In genomic region chr22:24592144-24592845, GRCh38 we compare ENCODE assay signal across 8 cellular contexts. TPM values are rescaled to one million over a fixed set of nuclear protein-coding genes. Genes with fewer than 3 reads are reported as not detected.
DNase-seq lines count a peak whose midpoint lies in the region; ATAC-seq and TF ChIP-seq lines count a peak whose summit lies in the region.

No MANE protein-coding gene starts in this region.

- no peak for TF ChIP-seq POLR2A in IMR-90 (IDR thresholded peaks at IDR 0.05; ENCODE audit: low read depth, low read length)
- TF ChIP-seq POLR2A in suprapubic skin (IDR thresholded peaks at IDR 0.05) = no peak

- TF ChIP-seq CTCF in GM12865 (IDR thresholded peaks at IDR 0.05; ENCODE audit: insufficient read depth, low read depth, low read length, missing control alignments) (no peak), IMR-90 (conservative IDR thresholded peaks at IDR 0.05; ENCODE audit: low read depth, low read length) (no peak), left lung (IDR thresholded peaks at IDR 0.05) (no peak), suprapubic skin (IDR thresholded peaks at IDR 0.05) (no peak)

- H2BK5ac ChIP-seq in IMR-90 (ENCODE audit: low read depth, low read length, poor library complexity, severe bottlenecking) = peak overlapping the region; percentile 8

- H3K9me3 ChIP-seq in IMR-90 (ENCODE audit: control insufficient read depth, insufficient read depth, low read length) (no peaks in the 10 kb centered on the region), left lung (no peaks in the 10 kb centered on the region), suprapubic skin (no peaks in the 10 kb centered on the region)

- peak overlapping the region; percentile 66 for H3K14ac ChIP-seq in IMR-90 (replicated peaks; ENCODE audit: low read depth, low read length)

- H3K27me3 ChIP-seq in IMR-90 (ENCODE audit: control insufficient read depth, insufficient read depth, low read length) (no peaks in the 10 kb centered on the region), left lung (no peaks in the 10 kb centered on the region), suprapubic skin (no peaks in the 10 kb centered on the region)

- peak overlapping the region; percentile 72 for H4K91ac ChIP-seq in IMR-90 (ENCODE audit: insufficient read depth, low read depth, low read length)

- peak; percentile 18 for DNase-seq in GM12865 (ENCODE audit: low read depth)
- DNase-seq in IMR-90 = no peak
- peak in 6 of 61 donors; percentile 20 to 65 (median 34) for DNase-seq in caudate nucleus (lab: John Stamatoyannopoulos, UW)
- no peak for DNase-seq in left lung
- peak in 1 of 2 donors; percentile 74 for DNase-seq in suprapubic skin (ENCODE audit: low spot score in 2 of 2)
- DNase-seq in activated effector memory CD4-positive, alpha-beta T cell treated with anti-CD3 and anti-CD28 coated beads, Interleukin-2, amount 50 U/mL, for 16 hours = no peak
- DNase-seq in NCI-H510A treated with DMSO at 0.1 percent for 48 hours (lab: John Stamatoyannopoulos, UW) = no peak

- 15% methylated on average over 6 of the region's 31 CpGs; no CpG with 5 or more reads in 1 of the 2 experiments for WGBS in IMR-90 (ENCODE audit: extremely low coverage in 2 of 2, insufficient read length in 1 of 2), 2 experiments
- WGBS in suprapubic skin = 5% methylated on average over 18 of the region's 31 CpGs

- H3K18ac ChIP-seq in IMR-90 (ENCODE audit: low read depth, low read length) = no peak overlapping the region

- H2AFZ ChIP-seq in IMR-90 (replicated peaks; ENCODE audit: low read length, poor library complexity) = peak overlapping the region; percentile 92

- no peak overlapping the region for H4K5ac ChIP-seq in IMR-90 (ENCODE audit: low read depth, low read length)

- peak overlapping the region; percentile 17 for H3K23ac ChIP-seq in IMR-90 (ENCODE audit: low read depth, low read length)

- dilution Hi-C loops in IMR-90 (cut with HindIII; ENCODE audit: low sequenced_read_pairs, unreplicated experiment) = no loop called here

- H3K4me1 ChIP-seq in IMR-90 (ENCODE audit: control insufficient read depth, insufficient read depth, low read length) = no peaks in the 10 kb centered on the region
- H3K4me1 ChIP-seq in left lung = peaks cover 6 to 11% of the 10 kb centered on the region in 2 donors
- H3K4me1 ChIP-seq in suprapubic skin = peaks cover 33% of the 10 kb centered on the region

- TF ChIP-seq EP300 in suprapubic skin (IDR thresholded peaks at IDR 0.05) = no peak

- no TSS peak for BruUV-seq in IMR-90 (replicated peaks; lab: Mats Ljungman, UMichigan)

- peaks cover 14% of the 10 kb centered on the region; the same call in 1 of the 2 replicates for H3K36me3 ChIP-seq in IMR-90 (ENCODE audit: control insufficient read depth, insufficient read depth, low read length)
- peaks cover 0 to 20% of the 10 kb centered on the region in 2 donors for H3K36me3 ChIP-seq in left lung
- peaks cover 24% of the 10 kb centered on the region for H3K36me3 ChIP-seq in suprapubic skin

- ATAC-seq in IMR-90 (ENCODE audit: low read depth) (peak; percentile 22), left lung (no peak), GM19452 (IDR thresholded peaks at IDR 0.05; ENCODE audit: unreplicated experiment) (no peak)

- H3K9me1 ChIP-seq in IMR-90 (ENCODE audit: insufficient read depth, low read length) = peaks cover 11% of the 10 kb centered on the region

- H2AK5ac ChIP-seq in IMR-90 (ENCODE audit: low read depth, low read length) = no peak overlapping the region

- H2BK20ac ChIP-seq in IMR-90 (ENCODE audit: low read depth, low read length) = no peak overlapping the region

- CTCF ChIA-PET in IMR-90 (lab: Yijun Ruan, JAX) = no interaction called here

- H3K9ac ChIP-seq in IMR-90 (ENCODE audit: low read depth, low read length) = peak overlapping the region; percentile 68

- intact Hi-C loops in IMR-90 (cut with micrococcal nuclease) = no loop called here
- intact Hi-C loops in left lung (cut with DNase I) = no loop called here

- H3K56ac ChIP-seq in IMR-90 (ENCODE audit: extremely low read depth, insufficient read depth, low read length) = peak overlapping the region; percentile 10; the same call in 1 of the 2 replicates

- POLR2A ChIA-PET in IMR-90 (lab: Charles Lee; ENCODE audit: unreplicated experiment) = no interaction called here

- peak overlapping the region; percentile 51 for H3K4me3 ChIP-seq in GM12865 (ENCODE audit: low read depth, low read length)
- peak overlapping the region; percentile 47 for H3K4me3 ChIP-seq in IMR-90 (ENCODE audit: insufficient read depth, low read depth, low read length)
- peak overlapping the region; percentile 55 to 58 for H3K4me3 ChIP-seq in left lung
- H3K4me3 ChIP-seq in suprapubic skin = peak overlapping the region; percentile 71

- peak overlapping the region; percentile 81 for H3K4ac ChIP-seq in IMR-90 (ENCODE audit: low read depth, low read length)

- peak overlapping the region; percentile 66 for H3K4me2 ChIP-seq in IMR-90 (ENCODE audit: low read depth, low read length)

- H2BK15ac ChIP-seq in IMR-90 (ENCODE audit: low read depth, low read length) = no peak overlapping the region; the same call in 2 of the 3 replicates

- peaks cover 0 to 8% of the 10 kb centered on the region in 2 experiments; a peak in 2 of 4 replicates for H3K79me1 ChIP-seq in IMR-90 (ENCODE audit: low read depth in 1 of 2, low read length in 2 of 2)

- no peak overlapping the region for H2BK120ac ChIP-seq in IMR-90 (ENCODE audit: low read depth, low read length)

- peak overlapping the region; percentile 35 for H2AK9ac ChIP-seq in IMR-90 (replicated peaks; ENCODE audit: low read depth, low read length, poor library complexity)

- peak overlapping the region in 1 of 2 experiments; percentile 44; a peak in 2 of 4 replicates for H4K8ac ChIP-seq in IMR-90 (ENCODE audit: low read depth in 2 of 2, low read length in 2 of 2)

- no peak for TF ChIP-seq RAD21 in IMR-90 (IDR thresholded peaks at IDR 0.05; ENCODE audit: low read length)

- no peaks in the 10 kb centered on the region for H4K20me1 ChIP-seq in IMR-90 (ENCODE audit: insufficient read depth, low read length)

- in situ Hi-C loops in IMR-90 (cut with MboI; ENCODE audit: low sequenced_read_pairs) = no loop called here

- H3K27ac ChIP-seq in IMR-90 (ENCODE audit: insufficient read depth, low read length) (peak overlapping the region; percentile 12; the same call in 1 of the 2 replicates), caudate nucleus (ENCODE audit: low read depth, low read length) (peak overlapping the region; percentile 55), left lung (peak overlapping the region in 1 of 2 donors; percentile 45), suprapubic skin (peak overlapping the region; percentile 86)

TF ChIP-seq in IMR-90, 13 proteins besides CTCF, POLR2A, EP300 and RAD21 (continues in another document):
- TF ChIP-seq SMC3 (IDR thresholded peaks at IDR 0.05; ENCODE audit: low read depth, low read length) = no peak
- TF ChIP-seq MXI1 (IDR thresholded peaks at IDR 0.05; ENCODE audit: borderline replicate concordance, low read depth, low read length) = no peak
- TF ChIP-seq BHLHE40 (IDR thresholded peaks at IDR 0.05; ENCODE audit: low read depth, low read length) = no peak
- TF ChIP-seq CHD1 (IDR thresholded peaks at IDR 0.05; ENCODE audit: low read depth, low read length) = no peak
- no peak for TF ChIP-seq USF2 (IDR thresholded peaks at IDR 0.05; ENCODE audit: low read depth, low read length)
- TF ChIP-seq NFE2L2 (IDR thresholded peaks at IDR 0.05; ENCODE audit: low read depth, low read length) = no peak
- no peak for TF ChIP-seq MAFK (IDR thresholded peaks at IDR 0.05; ENCODE audit: low read depth, low read length)
- TF ChIP-seq ELK1 (IDR thresholded peaks at IDR 0.05; ENCODE audit: borderline replicate concordance, low read depth, low read length) = no peak
- TF ChIP-seq RCOR1 (IDR thresholded peaks at IDR 0.05; ENCODE audit: insufficient replicate concordance, low read length) = no peak

RNA-seq across cellular contexts. Expression of gene LRRC75B, which starts 0.6 kb away (rescaled TPM):
- 1.4 and 1.6 TPM in 2 replicates for total RNA-seq in IMR-90 (2012; rRNA removed)
- polyA plus RNA-seq in IMR-90 (2012; rRNA removed) = 9.4 and 10.7 TPM in 2 replicates
- polyA plus RNA-seq in IMR-90 (2012; cell fraction: cytosol; rRNA removed) = 4.4 and 12.6 TPM in 2 replicates
- 49.1 and 126 TPM in 2 replicates for polyA plus RNA-seq in IMR-90 (2012; cell fraction: nucleus; rRNA removed; ENCODE audit: low replicate concordance)
- total RNA-seq in left lung = 10 to 100 TPM in 1 of 2 donors, 1 to 10 TPM in 1; 6.8 to 11.4 TPM
- 10 to 100 TPM; 10.9 to 24.4 (median 14.0) TPM for total RNA-seq in suprapubic skin

RNA-seq across cellular contexts. Expression of gene GGT1, which starts 10.7 kb away (rescaled TPM):
- total RNA-seq in IMR-90 (2012; rRNA removed) = 1.7 and 3.4 TPM in 2 replicates
- 7.3 and 8.1 TPM in 2 replicates for polyA plus RNA-seq in IMR-90 (2012; rRNA removed)
- 3.7 and 12.1 TPM in 2 replicates for polyA plus RNA-seq in IMR-90 (2012; cell fraction: cytosol; rRNA removed)
- polyA plus RNA-seq in IMR-90 (2012; cell fraction: nucleus; rRNA removed; ENCODE audit: low replicate concordance) = 11.7 and 22.2 TPM in 2 replicates
- 10 to 100 TPM; 42.5 to 96.4 TPM for total RNA-seq in left lung
- 1 to 10 TPM; 1.7 to 9.1 (median 5.6) TPM for total RNA-seq in suprapubic skin

RNA-seq across cellular contexts. Expression of gene SNRPD3, which starts 36.5 kb away (rescaled TPM):
- total RNA-seq in IMR-90 (2012; rRNA removed) (158 and 177 TPM in 2 replicates), left lung (10 to 100 TPM; 62.7 to 67.3 TPM), suprapubic skin (100 to 1,000 TPM; 168 to 208 (median 186) TPM)
- 222 and 283 TPM in 2 replicates for polyA plus RNA-seq in IMR-90 (2012; rRNA removed)
- polyA plus RNA-seq in IMR-90 (2012; cell fraction: cytosol; rRNA removed) = 148 and 255 TPM in 2 replicates
- polyA plus RNA-seq in IMR-90 (2012; cell fraction: nucleus; rRNA removed; ENCODE audit: low replicate concordance) = 57.9 and 153 TPM in 2 replicates

RNA-seq across cellular contexts. Expression of gene GUCD1, which starts 37.4 kb away (rescaled TPM):
- total RNA-seq in IMR-90 (2012; rRNA removed) (115 and 143 TPM in 2 replicates), left lung (100 to 1,000 TPM; 115 to 188 TPM), suprapubic skin (10 to 100 TPM; 75.2 to 97.5 (median 93.0) TPM)
- 97.6 and 114 TPM in 2 replicates for polyA plus RNA-seq in IMR-90 (2012; rRNA removed)
- polyA plus RNA-seq in IMR-90 (2012; cell fraction: cytosol; rRNA removed) = 84.8 and 104 TPM in 2 replicates
- 45.4 and 104 TPM in 2 replicates for polyA plus RNA-seq in IMR-90 (2012; cell fraction: nucleus; rRNA removed; ENCODE audit: low replicate concordance)
